In the genomic region with DNA sequence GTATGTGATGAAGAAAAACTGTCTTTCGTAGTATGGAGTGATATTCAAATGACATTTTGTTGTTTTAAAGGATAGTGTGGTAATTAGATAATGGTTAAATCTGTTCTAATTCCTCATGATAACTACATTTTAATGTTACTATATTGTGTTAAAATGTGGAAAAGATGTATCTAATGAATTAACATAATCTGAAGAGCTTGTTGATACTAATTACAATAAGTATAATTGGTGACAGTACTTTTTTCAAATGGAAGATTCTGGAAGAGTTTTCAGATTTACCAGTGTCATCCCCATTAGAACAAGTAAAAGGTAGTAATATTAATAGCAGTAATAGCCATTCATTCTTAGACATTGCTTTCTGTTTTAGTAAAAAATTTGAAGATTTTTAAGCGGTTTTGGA, we compare ENCODE assay signal across 9 cellular contexts.
"Had no signal": no experiment of that assay in that cellular context is flagged by ENCODE, and none has a peak within 500 bp of the region (broad histone marks: within the 10 kb centered on the region; RNA-seq: fewer than 3 reads in every experiment).

No MANE protein-coding gene starts in this region.

- DNase-seq: IMR-90, KBM-7, KG1 had no signal

- H3K4me3 Mint-ChIP-seq: IgD-negative memory B cell had no signal

- H3K27ac Mint-ChIP-seq: IgD-negative memory B cell had no signal

- ATAC-seq: HepG2, K562 had no signal

- H3K27me3 Mint-ChIP-seq: IgD-negative memory B cell had no signal

- H3K4me3 ChIP-seq: K562 had no signal

- FAIRE-seq: HepG2, HTR-8/SVneo, K562 had no signal

- H3K9me3 Mint-ChIP-seq: IgD-negative memory B cell had no signal

- H3K27ac ChIP-seq: HL-60, KMS-11 had no signal
